In the genomic region with DNA sequence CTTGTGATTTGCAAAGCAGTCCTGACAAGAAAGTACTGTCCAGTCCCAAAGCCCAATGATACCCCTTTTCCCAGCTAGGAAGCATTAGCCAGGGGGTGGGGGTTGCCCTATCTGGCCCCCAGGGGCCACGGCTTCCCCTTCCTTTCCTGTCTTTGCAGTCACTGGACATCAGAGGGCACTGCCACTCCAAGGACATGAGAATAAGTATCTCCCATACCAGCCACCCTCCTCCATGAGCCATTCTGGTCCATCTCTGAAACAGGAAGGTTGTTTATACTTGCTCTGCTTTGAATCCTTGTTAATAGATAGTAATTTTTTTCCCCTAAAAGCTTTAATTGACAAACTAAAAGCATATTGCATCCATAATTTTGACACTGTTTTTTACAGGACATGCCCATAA, we compare ENCODE assay signal across 1 cellular context.
TF ChIP-seq lines count a peak whose summit lies in the region.

No MANE protein-coding gene starts in this region.

TF ChIP-seq in H1, 55 proteins besides CTCF, POLR2A, EP300 and RAD21:
- TF ChIP-seq, protein P1, sequence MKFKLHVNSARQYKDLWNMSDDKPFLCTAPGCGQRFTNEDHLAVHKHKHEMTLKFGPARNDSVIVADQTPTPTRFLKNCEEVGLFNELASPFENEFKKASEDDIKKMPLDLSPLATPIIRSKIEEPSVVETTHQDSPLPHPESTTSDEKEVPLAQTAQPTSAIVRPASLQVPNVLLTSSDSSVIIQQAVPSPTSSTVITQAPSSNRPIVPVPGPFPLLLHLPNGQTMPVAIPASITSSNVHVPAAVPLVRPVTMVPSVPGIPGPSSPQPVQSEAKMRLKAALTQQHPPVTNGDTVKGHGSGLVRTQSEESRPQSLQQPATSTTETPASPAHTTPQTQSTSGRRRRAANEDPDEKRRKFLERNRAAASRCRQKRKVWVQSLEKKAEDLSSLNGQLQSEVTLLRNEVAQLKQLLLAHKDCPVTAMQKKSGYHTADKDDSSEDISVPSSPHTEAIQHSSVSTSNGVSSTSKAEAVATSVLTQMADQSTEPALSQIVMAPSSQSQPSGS (IDR thresholded peaks at IDR 0.05; ENCODE audit: low read length): no peak
- no peak for TF ChIP-seq SP4 (IDR thresholded peaks at IDR 0.05; ENCODE audit: low read length)
- TF ChIP-seq, protein P2, sequence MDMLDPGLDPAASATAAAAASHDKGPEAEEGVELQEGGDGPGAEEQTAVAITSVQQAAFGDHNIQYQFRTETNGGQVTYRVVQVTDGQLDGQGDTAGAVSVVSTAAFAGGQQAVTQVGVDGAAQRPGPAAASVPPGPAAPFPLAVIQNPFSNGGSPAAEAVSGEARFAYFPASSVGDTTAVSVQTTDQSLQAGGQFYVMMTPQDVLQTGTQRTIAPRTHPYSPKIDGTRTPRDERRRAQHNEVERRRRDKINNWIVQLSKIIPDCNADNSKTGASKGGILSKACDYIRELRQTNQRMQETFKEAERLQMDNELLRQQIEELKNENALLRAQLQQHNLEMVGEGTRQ (IDR thresholded peaks at IDR 0.05; ENCODE audit: low read length): no peak
- TF ChIP-seq, protein P3, sequence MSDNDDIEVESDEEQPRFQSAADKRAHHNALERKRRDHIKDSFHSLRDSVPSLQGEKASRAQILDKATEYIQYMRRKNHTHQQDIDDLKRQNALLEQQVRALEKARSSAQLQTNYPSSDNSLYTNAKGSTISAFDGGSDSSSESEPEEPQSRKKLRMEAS (IDR thresholded peaks at IDR 0.05): no peak
- TF ChIP-seq RFX5 (IDR thresholded peaks at IDR 0.05; ENCODE audit: borderline replicate concordance, low read depth, low read length): no peak
- no peak for TF ChIP-seq GTF2F1 (IDR thresholded peaks at IDR 0.05; ENCODE audit: borderline replicate concordance, low read depth, low read length)
- no peak for TF ChIP-seq POU5F1 (IDR thresholded peaks at IDR 0.05; ENCODE audit: low read depth, low read length)
- TF ChIP-seq, protein P4, sequence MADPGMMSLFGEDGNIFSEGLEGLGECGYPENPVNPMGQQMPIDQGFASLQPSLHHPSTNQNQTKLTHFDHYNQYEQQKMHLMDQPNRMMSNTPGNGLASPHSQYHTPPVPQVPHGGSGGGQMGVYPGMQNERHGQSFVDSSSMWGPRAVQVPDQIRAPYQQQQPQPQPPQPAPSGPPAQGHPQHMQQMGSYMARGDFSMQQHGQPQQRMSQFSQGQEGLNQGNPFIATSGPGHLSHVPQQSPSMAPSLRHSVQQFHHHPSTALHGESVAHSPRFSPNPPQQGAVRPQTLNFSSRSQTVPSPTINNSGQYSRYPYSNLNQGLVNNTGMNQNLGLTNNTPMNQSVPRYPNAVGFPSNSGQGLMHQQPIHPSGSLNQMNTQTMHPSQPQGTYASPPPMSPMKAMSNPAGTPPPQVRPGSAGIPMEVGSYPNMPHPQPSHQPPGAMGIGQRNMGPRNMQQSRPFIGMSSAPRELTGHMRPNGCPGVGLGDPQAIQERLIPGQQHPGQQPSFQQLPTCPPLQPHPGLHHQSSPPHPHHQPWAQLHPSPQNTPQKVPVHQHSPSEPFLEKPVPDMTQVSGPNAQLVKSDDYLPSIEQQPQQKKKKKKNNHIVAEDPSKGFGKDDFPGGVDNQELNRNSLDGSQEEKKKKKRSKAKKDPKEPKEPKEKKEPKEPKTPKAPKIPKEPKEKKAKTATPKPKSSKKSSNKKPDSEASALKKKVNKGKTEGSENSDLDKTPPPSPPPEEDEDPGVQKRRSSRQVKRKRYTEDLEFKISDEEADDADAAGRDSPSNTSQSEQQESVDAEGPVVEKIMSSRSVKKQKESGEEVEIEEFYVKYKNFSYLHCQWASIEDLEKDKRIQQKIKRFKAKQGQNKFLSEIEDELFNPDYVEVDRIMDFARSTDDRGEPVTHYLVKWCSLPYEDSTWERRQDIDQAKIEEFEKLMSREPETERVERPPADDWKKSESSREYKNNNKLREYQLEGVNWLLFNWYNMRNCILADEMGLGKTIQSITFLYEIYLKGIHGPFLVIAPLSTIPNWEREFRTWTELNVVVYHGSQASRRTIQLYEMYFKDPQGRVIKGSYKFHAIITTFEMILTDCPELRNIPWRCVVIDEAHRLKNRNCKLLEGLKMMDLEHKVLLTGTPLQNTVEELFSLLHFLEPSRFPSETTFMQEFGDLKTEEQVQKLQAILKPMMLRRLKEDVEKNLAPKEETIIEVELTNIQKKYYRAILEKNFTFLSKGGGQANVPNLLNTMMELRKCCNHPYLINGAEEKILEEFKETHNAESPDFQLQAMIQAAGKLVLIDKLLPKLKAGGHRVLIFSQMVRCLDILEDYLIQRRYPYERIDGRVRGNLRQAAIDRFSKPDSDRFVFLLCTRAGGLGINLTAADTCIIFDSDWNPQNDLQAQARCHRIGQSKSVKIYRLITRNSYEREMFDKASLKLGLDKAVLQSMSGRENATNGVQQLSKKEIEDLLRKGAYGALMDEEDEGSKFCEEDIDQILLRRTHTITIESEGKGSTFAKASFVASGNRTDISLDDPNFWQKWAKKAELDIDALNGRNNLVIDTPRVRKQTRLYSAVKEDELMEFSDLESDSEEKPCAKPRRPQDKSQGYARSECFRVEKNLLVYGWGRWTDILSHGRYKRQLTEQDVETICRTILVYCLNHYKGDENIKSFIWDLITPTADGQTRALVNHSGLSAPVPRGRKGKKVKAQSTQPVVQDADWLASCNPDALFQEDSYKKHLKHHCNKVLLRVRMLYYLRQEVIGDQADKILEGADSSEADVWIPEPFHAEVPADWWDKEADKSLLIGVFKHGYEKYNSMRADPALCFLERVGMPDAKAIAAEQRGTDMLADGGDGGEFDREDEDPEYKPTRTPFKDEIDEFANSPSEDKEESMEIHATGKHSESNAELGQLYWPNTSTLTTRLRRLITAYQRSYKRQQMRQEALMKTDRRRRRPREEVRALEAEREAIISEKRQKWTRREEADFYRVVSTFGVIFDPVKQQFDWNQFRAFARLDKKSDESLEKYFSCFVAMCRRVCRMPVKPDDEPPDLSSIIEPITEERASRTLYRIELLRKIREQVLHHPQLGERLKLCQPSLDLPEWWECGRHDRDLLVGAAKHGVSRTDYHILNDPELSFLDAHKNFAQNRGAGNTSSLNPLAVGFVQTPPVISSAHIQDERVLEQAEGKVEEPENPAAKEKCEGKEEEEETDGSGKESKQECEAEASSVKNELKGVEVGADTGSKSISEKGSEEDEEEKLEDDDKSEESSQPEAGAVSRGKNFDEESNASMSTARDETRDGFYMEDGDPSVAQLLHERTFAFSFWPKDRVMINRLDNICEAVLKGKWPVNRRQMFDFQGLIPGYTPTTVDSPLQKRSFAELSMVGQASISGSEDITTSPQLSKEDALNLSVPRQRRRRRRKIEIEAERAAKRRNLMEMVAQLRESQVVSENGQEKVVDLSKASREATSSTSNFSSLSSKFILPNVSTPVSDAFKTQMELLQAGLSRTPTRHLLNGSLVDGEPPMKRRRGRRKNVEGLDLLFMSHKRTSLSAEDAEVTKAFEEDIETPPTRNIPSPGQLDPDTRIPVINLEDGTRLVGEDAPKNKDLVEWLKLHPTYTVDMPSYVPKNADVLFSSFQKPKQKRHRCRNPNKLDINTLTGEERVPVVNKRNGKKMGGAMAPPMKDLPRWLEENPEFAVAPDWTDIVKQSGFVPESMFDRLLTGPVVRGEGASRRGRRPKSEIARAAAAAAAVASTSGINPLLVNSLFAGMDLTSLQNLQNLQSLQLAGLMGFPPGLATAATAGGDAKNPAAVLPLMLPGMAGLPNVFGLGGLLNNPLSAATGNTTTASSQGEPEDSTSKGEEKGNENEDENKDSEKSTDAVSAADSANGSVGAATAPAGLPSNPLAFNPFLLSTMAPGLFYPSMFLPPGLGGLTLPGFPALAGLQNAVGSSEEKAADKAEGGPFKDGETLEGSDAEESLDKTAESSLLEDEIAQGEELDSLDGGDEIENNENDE (IDR thresholded peaks at IDR 0.05; ENCODE audit: insufficient replicate concordance, low read length): no peak
- no peak for TF ChIP-seq TCF12 (IDR thresholded peaks at IDR 0.05; ENCODE audit: low read depth, low read length)
- no peak for TF ChIP-seq SP2 (IDR thresholded peaks at IDR 0.05; ENCODE audit: low read length)
- TF ChIP-seq MAFK (IDR thresholded peaks at IDR 0.05; ENCODE audit: low read depth, low read length): no peak
- no peak for TF ChIP-seq ZNF274 (IDR thresholded peaks at IDR 0.05; ENCODE audit: borderline replicate concordance, extremely low read depth, low read length)
- TF ChIP-seq NRF1 (IDR thresholded peaks at IDR 0.05; ENCODE audit: low read depth, low read length): no peak
- no peak for TF ChIP-seq TAF1 (IDR thresholded peaks at IDR 0.05; ENCODE audit: low read depth, low read length)
- TF ChIP-seq ASH2L (IDR thresholded peaks at IDR 0.05; ENCODE audit: low read length): no peak
- no peak for TF ChIP-seq POLR2AphosphoS5 (IDR thresholded peaks at IDR 0.05; ENCODE audit: low read depth, low read length)
